ENCODE assay signal across 26 cellular contexts in genomic region chr6:137751768-137752560, GRCh38.
"Had no signal": no experiment of that assay in that cellular context is flagged by ENCODE, and none has a peak within 500 bp of the region (broad histone marks: within the 10 kb centered on the region; RNA-seq: fewer than 3 reads in every experiment).

No MANE protein-coding gene starts in this region.

- H3K27ac Mint-ChIP-seq: activated naive CD4-positive, alpha-beta T cell treated with anti-CD3 and anti-CD28 coated beads, Interleukin-2, amount 10 ng/mL, durations not matched to agents 7 days and 5 days; endodermal cell; mesothelial cell of epicardium had no signal

- H3K9me3 Mint-ChIP-seq: activated naive CD4-positive, alpha-beta T cell treated with anti-CD3 and anti-CD28 coated beads, Interleukin-2, amount 10 ng/mL, durations not matched to agents 7 days and 5 days; activated T-cell treated with anti-CD3 and anti-CD28 coated beads, Interleukin-2, amount 50 U/mL, for 4 hours; central memory CD8-positive, alpha-beta T cell; endodermal cell; mesothelial cell of epicardium; natural killer cell treated with Interleukin-12 subunit alpha and Interleukin-12 subunit beta and Interleukin-15 and Interleukin-18, amount 100 ng/mL, for 72 hours had no signal

- H3K9ac ChIP-seq: parathyroid adenoma had no signal

- H3K79me2 ChIP-seq: parathyroid adenoma had no signal

- H3K4me3 Mint-ChIP-seq: activated naive CD4-positive, alpha-beta T cell treated with anti-CD3 and anti-CD28 coated beads, Interleukin-2, amount 10 ng/mL, durations not matched to agents 7 days and 5 days; activated T-cell treated with anti-CD3 and anti-CD28 coated beads, Interleukin-2, amount 50 U/mL, for 4 hours; central memory CD8-positive, alpha-beta T cell; endodermal cell; mesothelial cell of epicardium; natural killer cell treated with Interleukin-12 subunit alpha and Interleukin-12 subunit beta and Interleukin-15 and Interleukin-18, amount 100 ng/mL, for 72 hours had no signal

- ATAC-seq: activated T-cell treated with anti-CD3 and anti-CD28 coated beads, Interleukin-2, amount 50 U/mL, for 4 hours; foreskin keratinocyte; left colon; natural killer cell treated with Interleukin-12 subunit alpha and Interleukin-12 subunit beta and Interleukin-15 and Interleukin-18, amount 100 ng/mL, for 72 hours; stimulated activated naive CD8-positive, alpha-beta T cell treated with anti-CD3 and anti-CD28 coated beads, Interleukin-15, Interleukin-2, amounts not matched to agents 100 U/mL and 50 U/mL, for 24 hours had no signal

- H3K27me3 ChIP-seq: ascending aorta, colonic mucosa, foreskin keratinocyte, transverse colon, uterus had no signal

- H3K36me3 Mint-ChIP-seq: activated naive CD4-positive, alpha-beta T cell treated with anti-CD3 and anti-CD28 coated beads, Interleukin-2, amount 10 ng/mL, durations not matched to agents 7 days and 5 days; mesothelial cell of epicardium; natural killer cell treated with Interleukin-12 subunit alpha and Interleukin-12 subunit beta and Interleukin-15 and Interleukin-18, amount 100 ng/mL, for 72 hours had no signal

- H3K27ac ChIP-seq: ascending aorta, colonic mucosa, epithelial cell of prostate, foreskin keratinocyte, parathyroid adenoma, transverse colon, uterus had no signal

- H3K36me3 ChIP-seq: ascending aorta, colonic mucosa, transverse colon, uterus had no signal

- H3K4me1 ChIP-seq: ascending aorta, parathyroid adenoma, uterus had no signal

- H2AFZ ChIP-seq: parathyroid adenoma had no signal

- H3K4me1 Mint-ChIP-seq: central memory CD8-positive, alpha-beta T cell; endodermal cell had no signal

- H3K9me3 ChIP-seq: ascending aorta, colonic mucosa, transverse colon, uterus had no signal

- H3K4me3 ChIP-seq: ascending aorta, colonic mucosa, lung, transverse colon, uterus had no signal

- DNase-seq: activated CD4-positive, alpha-beta T cell treated with anti-CD3 and anti-CD28 coated beads, Interleukin-2, amount 50 U/mL, for 1 hour; activated CD4-positive, CD25-positive, alpha-beta regulatory T cell treated with anti-CD3 and anti-CD28 coated beads, Interleukin-2, amount 50 U/mL, for 72 hours; activated CD8-positive, alpha-beta memory T cell treated with anti-CD3 and anti-CD28 coated beads, Interleukin-2, amount 50 U/mL, for 4 hours; activated effector memory CD4-positive, alpha-beta T cell treated with Interleukin-2 at 50 U/mL for 16 hours; activated naive CD4-positive, alpha-beta T cell treated with anti-CD3 and anti-CD28 coated beads, Interleukin-2, amount 10 ng/mL, durations not matched to agents 7 days and 5 days; activated T-cell treated with anti-CD3 and anti-CD28 coated beads, Interleukin-2, amount 50 U/mL, for 4 hours; colonic mucosa; endodermal cell; foreskin keratinocyte; glutamatergic neuron; hippocampal formation; islet precursor cell; left colon; stimulated activated CD4-positive, alpha-beta T cell treated with anti-CD3 and anti-CD28 coated beads, Interleukin-1b, Interleukin-23, amount 100 ng/mL, for 48 hours; stimulated activated CD8-positive, alpha-beta memory T cell treated with anti-CD3 and anti-CD28 coated beads, Interleukin-4, amount 100 ng/mL, for 48 hours; stimulated activated naive CD8-positive, alpha-beta T cell treated with anti-CD3 and anti-CD28 coated beads, Interleukin-15, Interleukin-2, amounts not matched to agents 100 U/mL and 50 U/mL, for 24 hours; substantia nigra; transverse colon; uterus had no signal
